1 cellular context compared by ENCODE assay signal in the genomic region with DNA sequence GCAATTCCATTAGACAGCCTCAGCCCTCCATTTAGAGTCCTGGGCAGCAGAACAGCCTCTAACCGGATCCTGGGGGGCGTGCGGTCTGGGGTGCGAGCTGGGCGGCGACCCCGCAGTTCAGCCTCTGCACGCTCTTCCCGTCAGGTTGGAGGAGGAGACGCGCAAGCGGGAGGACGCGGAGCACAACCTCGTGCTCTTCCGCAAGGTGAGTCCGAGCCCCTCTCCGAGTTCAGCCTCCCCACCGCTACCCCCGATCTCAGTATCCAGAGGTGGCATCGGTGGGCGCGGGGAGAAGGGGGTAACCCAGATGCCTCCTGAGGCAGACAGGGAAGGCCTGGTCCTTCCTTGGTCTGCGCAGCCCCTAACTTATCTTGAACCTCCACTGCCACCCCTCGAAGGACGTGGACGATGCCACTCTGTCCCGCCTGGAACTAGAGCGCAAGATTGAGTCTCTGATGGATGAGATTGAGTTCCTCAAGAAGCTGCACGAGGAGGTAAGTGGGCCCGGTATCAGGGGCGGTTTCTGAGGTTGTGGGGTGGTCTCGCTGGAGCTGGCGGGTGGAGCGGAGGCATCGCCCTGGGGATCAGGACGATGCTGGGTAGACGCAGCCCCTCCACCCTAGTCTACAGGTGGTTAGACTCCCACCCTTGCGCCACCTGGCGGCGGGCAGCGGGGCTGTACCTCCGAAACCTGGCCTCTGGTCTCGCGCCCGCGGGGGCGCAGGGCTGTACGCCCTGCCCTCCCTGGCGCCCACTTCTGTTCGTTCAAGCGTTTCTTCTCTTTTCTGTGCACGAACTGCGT.
A peak's percentile ranks its signal among the peaks of the same experiment; 100 is the strongest.
TF ChIP-seq lines count a peak whose summit lies in the region.

No MANE protein-coding gene starts in this region.

TF ChIP-seq in HepG2, 621 proteins besides CTCF, POLR2A, EP300 and RAD21 (continues in another document):
- TF ChIP-seq NRL (CRISPR knock-in tag; IDR thresholded peaks at IDR 0.05; ENCODE audit: borderline replicate concordance) (no peak), SRF (IDR thresholded peaks at IDR 0.05; ENCODE audit: low read depth, low read length) (no peak), NFKB2 (CRISPR knock-in tag; IDR thresholded peaks at IDR 0.05; ENCODE audit: borderline replicate concordance) (no peak), ZNF12 (CRISPR knock-in tag; IDR thresholded peaks at IDR 0.05) (no peak), TAF15 (IDR thresholded peaks at IDR 0.05; ENCODE audit: low read depth, low read length, poor library complexity, severe bottlenecking) (peak; percentile 51), HNF4G (IDR thresholded peaks at IDR 0.05; ENCODE audit: borderline replicate concordance, low read depth, low read length) (no peak), HNF4G (CRISPR knock-in tag; IDR thresholded peaks at IDR 0.05; ENCODE audit: borderline replicate concordance, low read depth) (no peak), ZNF414 (CRISPR knock-in tag; IDR thresholded peaks at IDR 0.05) (no peak), ADNP (CRISPR knock-in tag; IDR thresholded peaks at IDR 0.05) (no peak), TGIF2 (CRISPR knock-in tag; IDR thresholded peaks at IDR 0.05) (no peak), HNRNPL (IDR thresholded peaks at IDR 0.05; ENCODE audit: low read depth, low read length) (0 out of 2 replicates have a peak, but pooled peaks have one; percentile 24), EED (CRISPR knock-in tag; IDR thresholded peaks at IDR 0.05) (no peak), DNMT1 (CRISPR knock-in tag; IDR thresholded peaks at IDR 0.05) (no peak), ZNF530 (CRISPR knock-in tag; IDR thresholded peaks at IDR 0.05; ENCODE audit: low read depth) (no peak), IKZF4 (CRISPR knock-in tag; IDR thresholded peaks at IDR 0.05; ENCODE audit: borderline replicate concordance, low read depth, not compliant biosample characterization) (no peak), RFX5 (IDR thresholded peaks at IDR 0.05; ENCODE audit: low read depth, low read length) (no peak), PPARG (CRISPR knock-in tag; conservative IDR thresholded peaks at IDR 0.05) (no peak), PCBP1 (IDR thresholded peaks at IDR 0.05; ENCODE audit: borderline replicate concordance, low read depth, low read length) (no peak), NONO (IDR thresholded peaks at IDR 0.05) (no peak), NONO (CRISPR knock-in tag; conservative IDR thresholded peaks at IDR 0.05) (0 out of 2 replicates have a peak, but pooled peaks have one; percentile 56), ZNF619 (CRISPR knock-in tag; IDR thresholded peaks at IDR 0.05) (no peak), CHD2 (IDR thresholded peaks at IDR 0.05; ENCODE audit: low read depth, low read length) (no peak), RFXANK (CRISPR knock-in tag; IDR thresholded peaks at IDR 0.05) (no peak), FOXC1 (CRISPR knock-in tag; IDR thresholded peaks at IDR 0.05; ENCODE audit: borderline replicate concordance) (no peak), ZBTB2 (CRISPR knock-in tag; IDR thresholded peaks at IDR 0.05; ENCODE audit: low read depth) (no peak), ZNF569 (CRISPR knock-in tag; IDR thresholded peaks at IDR 0.05; ENCODE audit: borderline replicate concordance) (no peak), NFE2L1 (CRISPR knock-in tag; IDR thresholded peaks at IDR 0.05; ENCODE audit: borderline replicate concordance) (no peak), ZNF432 (CRISPR knock-in tag; IDR thresholded peaks at IDR 0.05; ENCODE audit: borderline replicate concordance) (no peak), ZNF609 (CRISPR knock-in tag; IDR thresholded peaks at IDR 0.05; ENCODE audit: borderline replicate concordance) (no peak), SNAPC2 (CRISPR knock-in tag; IDR thresholded peaks at IDR 0.05) (no peak), HIC2 (CRISPR knock-in tag; IDR thresholded peaks at IDR 0.05; ENCODE audit: low read depth) (no peak), ZFY (CRISPR knock-in tag; IDR thresholded peaks at IDR 0.05) (peak; percentile 19; the same call in 1 of the 2 replicates), ISL2 (CRISPR knock-in tag; IDR thresholded peaks at IDR 0.05) (no peak), HOXA5 (CRISPR knock-in tag; IDR thresholded peaks at IDR 0.05) (no peak), NR2F6 (IDR thresholded peaks at IDR 0.05) (no peak), NR2F6 (CRISPR knock-in tag; IDR thresholded peaks at IDR 0.05) (no peak), NFIB (CRISPR knock-in tag; IDR thresholded peaks at IDR 0.05; ENCODE audit: borderline replicate concordance) (no peak), RAD51 (IDR thresholded peaks at IDR 0.05; ENCODE audit: borderline replicate concordance) (no peak), ZNF235 (CRISPR knock-in tag; IDR thresholded peaks at IDR 0.05; ENCODE audit: borderline replicate concordance) (no peak), CAMTA2 (CRISPR knock-in tag; IDR thresholded peaks at IDR 0.05; ENCODE audit: borderline replicate concordance) (no peak)
- TF ChIP-seq, protein P1, sequence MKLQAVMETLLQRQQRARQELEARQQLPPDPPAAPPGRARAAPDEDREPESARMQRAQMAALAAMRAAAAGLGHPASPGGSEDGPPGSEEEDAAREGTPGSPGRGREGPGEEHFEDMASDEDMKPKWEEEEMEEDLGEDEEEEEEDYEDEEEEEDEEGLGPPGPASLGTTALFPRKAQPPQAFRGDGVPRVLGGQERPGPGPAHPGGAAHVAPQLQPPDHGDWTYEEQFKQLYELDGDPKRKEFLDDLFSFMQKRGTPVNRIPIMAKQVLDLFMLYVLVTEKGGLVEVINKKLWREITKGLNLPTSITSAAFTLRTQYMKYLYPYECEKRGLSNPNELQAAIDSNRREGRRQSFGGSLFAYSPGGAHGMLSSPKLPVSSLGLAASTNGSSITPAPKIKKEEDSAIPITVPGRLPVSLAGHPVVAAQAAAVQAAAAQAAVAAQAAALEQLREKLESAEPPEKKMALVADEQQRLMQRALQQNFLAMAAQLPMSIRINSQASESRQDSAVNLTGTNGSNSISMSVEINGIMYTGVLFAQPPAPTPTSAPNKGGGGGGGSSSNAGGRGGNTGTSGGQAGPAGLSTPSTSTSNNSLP (IDR thresholded peaks at IDR 0.05; ENCODE audit: low read depth, low read length), result no peak
- TF ChIP-seq, protein P2, sequence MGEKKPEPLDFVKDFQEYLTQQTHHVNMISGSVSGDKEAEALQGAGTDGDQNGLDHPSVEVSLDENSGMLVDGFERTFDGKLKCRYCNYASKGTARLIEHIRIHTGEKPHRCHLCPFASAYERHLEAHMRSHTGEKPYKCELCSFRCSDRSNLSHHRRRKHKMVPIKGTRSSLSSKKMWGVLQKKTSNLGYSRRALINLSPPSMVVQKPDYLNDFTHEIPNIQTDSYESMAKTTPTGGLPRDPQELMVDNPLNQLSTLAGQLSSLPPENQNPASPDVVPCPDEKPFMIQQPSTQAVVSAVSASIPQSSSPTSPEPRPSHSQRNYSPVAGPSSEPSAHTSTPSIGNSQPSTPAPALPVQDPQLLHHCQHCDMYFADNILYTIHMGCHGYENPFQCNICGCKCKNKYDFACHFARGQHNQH (CRISPR knock-in tag; IDR thresholded peaks at IDR 0.05), result no peak
- TF ChIP-seq, protein P3, sequence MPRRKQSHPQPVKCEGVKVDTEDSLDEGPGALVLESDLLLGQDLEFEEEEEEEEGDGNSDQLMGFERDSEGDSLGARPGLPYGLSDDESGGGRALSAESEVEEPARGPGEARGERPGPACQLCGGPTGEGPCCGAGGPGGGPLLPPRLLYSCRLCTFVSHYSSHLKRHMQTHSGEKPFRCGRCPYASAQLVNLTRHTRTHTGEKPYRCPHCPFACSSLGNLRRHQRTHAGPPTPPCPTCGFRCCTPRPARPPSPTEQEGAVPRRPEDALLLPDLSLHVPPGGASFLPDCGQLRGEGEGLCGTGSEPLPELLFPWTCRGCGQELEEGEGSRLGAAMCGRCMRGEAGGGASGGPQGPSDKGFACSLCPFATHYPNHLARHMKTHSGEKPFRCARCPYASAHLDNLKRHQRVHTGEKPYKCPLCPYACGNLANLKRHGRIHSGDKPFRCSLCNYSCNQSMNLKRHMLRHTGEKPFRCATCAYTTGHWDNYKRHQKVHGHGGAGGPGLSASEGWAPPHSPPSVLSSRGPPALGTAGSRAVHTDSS (CRISPR knock-in tag; conservative IDR thresholded peaks at IDR 0.05), result no peak
- TF ChIP-seq, protein P4, sequence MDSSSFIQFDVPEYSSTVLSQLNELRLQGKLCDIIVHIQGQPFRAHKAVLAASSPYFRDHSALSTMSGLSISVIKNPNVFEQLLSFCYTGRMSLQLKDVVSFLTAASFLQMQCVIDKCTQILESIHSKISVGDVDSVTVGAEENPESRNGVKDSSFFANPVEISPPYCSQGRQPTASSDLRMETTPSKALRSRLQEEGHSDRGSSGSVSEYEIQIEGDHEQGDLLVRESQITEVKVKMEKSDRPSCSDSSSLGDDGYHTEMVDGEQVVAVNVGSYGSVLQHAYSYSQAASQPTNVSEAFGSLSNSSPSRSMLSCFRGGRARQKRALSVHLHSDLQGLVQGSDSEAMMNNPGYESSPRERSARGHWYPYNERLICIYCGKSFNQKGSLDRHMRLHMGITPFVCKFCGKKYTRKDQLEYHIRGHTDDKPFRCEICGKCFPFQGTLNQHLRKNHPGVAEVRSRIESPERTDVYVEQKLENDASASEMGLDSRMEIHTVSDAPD (CRISPR knock-in tag; IDR thresholded peaks at IDR 0.05), result no peak
